In the genomic region with DNA sequence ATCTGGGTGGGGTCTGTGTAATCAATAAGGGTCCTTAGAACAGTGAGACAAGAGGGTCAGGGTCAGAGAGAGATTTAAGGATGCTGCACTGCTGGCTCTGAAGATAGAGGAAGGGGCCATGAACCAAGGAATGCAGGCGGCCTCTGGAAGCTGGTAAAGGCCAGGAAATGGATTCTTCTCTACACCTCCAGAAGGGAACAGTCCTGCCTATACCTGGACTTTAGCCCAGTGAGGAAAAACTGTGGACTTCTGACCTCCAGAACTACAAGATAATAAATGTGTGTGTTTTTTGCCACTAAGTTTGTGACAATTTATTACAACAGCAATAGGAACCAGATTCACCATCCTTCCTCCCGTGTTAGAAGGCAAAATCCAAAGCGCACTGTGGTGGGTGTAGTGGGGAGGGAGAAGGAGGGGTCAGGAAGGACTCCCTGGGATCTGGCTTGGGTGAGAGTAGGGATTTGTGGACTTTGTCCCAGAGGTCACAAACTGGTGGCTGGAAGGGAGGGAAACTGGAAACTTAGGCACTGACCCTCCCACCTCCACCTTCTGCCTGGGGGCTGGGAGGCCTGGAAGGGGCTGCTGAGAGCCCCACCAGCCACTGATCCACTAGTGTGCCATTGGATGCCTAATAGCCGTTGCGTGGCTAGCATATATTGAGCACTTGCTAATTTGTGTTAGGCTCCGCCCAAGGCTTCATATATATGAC, we compare ENCODE assay signal across 2 cellular contexts.
TF ChIP-seq lines count a peak whose summit lies in the region.

No MANE protein-coding gene starts in this region.

TF ChIP-seq in K562, 482 proteins besides CTCF, POLR2A, EP300 and RAD21:
- TF ChIP-seq RBM25 (IDR thresholded peaks at IDR 0.05; ENCODE audit: low read depth, low read length, severe bottlenecking) (peak; percentile 72), ARID2 (IDR thresholded peaks at IDR 0.05) (no peak)

TF ChIP-seq in liver, 16 proteins besides CTCF, POLR2A, EP300 and RAD21:
- TF ChIP-seq NR2F2 (IDR thresholded peaks at IDR 0.05) (no peak), HNF4G (IDR thresholded peaks at IDR 0.05) (peak; percentile 18), HNF4A (conservative IDR thresholded peaks at IDR 0.05) (peak; percentile 38 to 80)
